22 cellular contexts compared by ENCODE assay signal in genomic region chr11:77530879-77531278, GRCh38. TPM values are rescaled to one million over a fixed set of nuclear protein-coding genes. Genes with fewer than 3 reads are reported as not detected.
"Had no signal": no experiment of that assay in that cellular context is flagged by ENCODE, and none has a peak within 500 bp of the region (broad histone marks: within the 10 kb centered on the region; RNA-seq: fewer than 3 reads in every experiment).

No MANE protein-coding gene starts in this region.

- DNase-seq: activated B cell treated with CpG ODN at 0.5 μM for 24 hours; activated CD4-positive, alpha-beta T cell treated with anti-CD3 and anti-CD28 coated beads for 36 hours; activated CD4-positive, alpha-beta T cell treated with anti-CD3 and anti-CD28 coated beads, Interleukin-2, amount 50 U/mL, for 4 hours; activated CD8-positive, alpha-beta memory T cell treated with anti-CD3 and anti-CD28 coated beads for 24 hours; activated CD8-positive, alpha-beta memory T cell treated with anti-CD3 and anti-CD28 coated beads, Interleukin-2, amount 50 U/mL, for 4 hours; activated T-cell treated with anti-CD3 and anti-CD28 coated beads, Interleukin-2, amount 50 U/mL, for 24 hours; aorta; dermis blood vessel endothelial cell; effector memory CD4-positive, alpha-beta T cell; heart right ventricle; islet precursor cell; left cardiac atrium; pancreas; psoas muscle; stimulated activated CD4-positive, alpha-beta T cell treated with anti-CD3 and anti-CD28 coated beads, Interleukin-12 subunit alpha, Interleukin-12 subunit beta, amount 100 ng/mL, for 4 hours; stimulated activated CD4-positive, alpha-beta T cell treated with anti-CD3 and anti-CD28 coated beads, Interleukin-4, amount 100 ng/mL, for 4 hours; stimulated activated naive CD8-positive, alpha-beta T cell treated with anti-CD3 and anti-CD28 coated beads, Interleukin-15, Interleukin-2, amounts not matched to agents 100 U/mL and 50 U/mL, for 24 hours; thyroid gland had no signal

- H3K9me3 ChIP-seq: esophagus muscularis mucosa, gastroesophageal sphincter, heart right ventricle, neutrophil, pancreas, psoas muscle, right atrium auricular region, thyroid gland had no signal

- H3K4me3 ChIP-seq: esophagus muscularis mucosa, gastroesophageal sphincter, heart right ventricle, pancreas, psoas muscle, right atrium auricular region, thyroid gland had no signal

- H3K4me1 ChIP-seq: esophagus muscularis mucosa, gastroesophageal sphincter, heart right ventricle, pancreas, psoas muscle, right atrium auricular region, thyroid gland had no signal

- H3K27ac ChIP-seq: esophagus muscularis mucosa, gastroesophageal sphincter, heart right ventricle, neutrophil, pancreas, psoas muscle, right atrium auricular region, thyroid gland had no signal

- H3K36me3 ChIP-seq: esophagus muscularis mucosa, gastroesophageal sphincter, heart right ventricle, neutrophil, pancreas, right atrium auricular region, thyroid gland had no signal

- H3K27me3 ChIP-seq: esophagus muscularis mucosa, gastroesophageal sphincter, heart right ventricle, neutrophil, pancreas, right atrium auricular region, thyroid gland had no signal

RNA-seq across cellular contexts. Expression of gene AQP11, which starts 58.9 kb away (rescaled TPM):
- total RNA-seq: aorta had no signal
